8 cellular contexts compared by ENCODE assay signal in genomic region chr11:14904745-14905103, GRCh38. TPM values are rescaled to one million over a fixed set of nuclear protein-coding genes. Genes with fewer than 3 reads are reported as not detected.
DNase-seq lines count a peak whose midpoint lies in the region; ATAC-seq, FAIRE-seq and TF ChIP-seq lines count a peak whose summit lies in the region.

No MANE protein-coding gene starts in this region.

- H3K36me3 ChIP-seq in adipocyte (ENCODE audit: control insufficient read depth, insufficient read depth, low read length, severe bottlenecking): no peaks in the 10 kb centered on the region
- H3K36me3 ChIP-seq in right atrium auricular region: no peaks in the 10 kb centered on the region
- no peaks in the 10 kb centered on the region for H3K36me3 ChIP-seq in rectal smooth muscle tissue (ENCODE audit: control insufficient read depth, insufficient read depth, low read length)

- no peak for TF ChIP-seq POLR2A in GM12892 (IDR thresholded peaks at IDR 0.05; ENCODE audit: low read depth, low read length)

- H3K9me3 ChIP-seq in adipocyte (ENCODE audit: control insufficient read depth, low read length) (no peaks in the 10 kb centered on the region), right atrium auricular region (no peaks in the 10 kb centered on the region)

- peak; percentile 91 for TF ChIP-seq CTCF in right atrium auricular region (IDR thresholded peaks at IDR 0.05)

- DNase-seq in GM12892 (ENCODE audit: insufficient read length) (peak; percentile 47), T follicular helper cell (ENCODE audit: low read depth) (peak; percentile 68), adipocyte (ENCODE audit: low read depth) (peak; percentile 71), right atrium auricular region (ENCODE audit: low spot score) (peak; percentile 89), urothelium cell line (ENCODE audit: low spot score) (peak; percentile 32), DMS79 treated with DMSO at 0.1 percent for 48 hours (lab: John Stamatoyannopoulos, UW) (no peak)

- peak overlapping the region; percentile 75 for H3K4me3 ChIP-seq in adipocyte (ENCODE audit: low read length)
- peak overlapping the region; percentile 54 to 71 for H3K4me3 ChIP-seq in right atrium auricular region
- H3K4me3 ChIP-seq in rectal smooth muscle tissue (ENCODE audit: low read length): peak overlapping the region; percentile 74

- peaks cover 29% of the 10 kb centered on the region for H3K4me1 ChIP-seq in adipocyte (ENCODE audit: control insufficient read depth, insufficient read depth, low read length)
- H3K4me1 ChIP-seq in right atrium auricular region: peaks cover 0 to 21% of the 10 kb centered on the region in 2 donors
- no peaks in the 10 kb centered on the region for H3K4me1 ChIP-seq in rectal smooth muscle tissue (ENCODE audit: control insufficient read depth, insufficient read depth, low read length)

- H3K27ac ChIP-seq in right atrium auricular region (peak overlapping the region in 1 of 2 donors; percentile 52), rectal smooth muscle tissue (ENCODE audit: low read depth, low read length) (no peak overlapping the region)

- H3K9ac ChIP-seq in adipocyte (ENCODE audit: low read length): peak overlapping the region; percentile 63
- H3K9ac ChIP-seq in rectal smooth muscle tissue (ENCODE audit: low read length): no peak overlapping the region

- FAIRE-seq in GM12892 (lab: Jason Lieb, UNC): peak; percentile 87
- FAIRE-seq in urothelium cell line (lab: Jason Lieb, UNC): no peak

- peaks cover 5% of the 10 kb centered on the region for H3K27me3 ChIP-seq in adipocyte (replicated peaks; ENCODE audit: control insufficient read depth, insufficient read depth, low read length)
- H3K27me3 ChIP-seq in right atrium auricular region: no peaks in the 10 kb centered on the region
- no peaks in the 10 kb centered on the region for H3K27me3 ChIP-seq in rectal smooth muscle tissue (ENCODE audit: control insufficient read depth, insufficient read depth, low read length)

- peak; percentile 46 for ATAC-seq in HG02973 (IDR thresholded peaks at IDR 0.05; ENCODE audit: unreplicated experiment)

RNA-seq across cellular contexts. Expression of gene CYP2R1, which starts 12.7 kb away (rescaled TPM):
- 10.4 TPM for polyA plus RNA-seq in GM12892 (2012; ENCODE audit: missing spikeins)
- total RNA-seq in right atrium auricular region: 1 to 10 TPM; 7.6 to 9.3 TPM
